ENCODE assay signal across 8 cellular contexts in the genomic region with DNA sequence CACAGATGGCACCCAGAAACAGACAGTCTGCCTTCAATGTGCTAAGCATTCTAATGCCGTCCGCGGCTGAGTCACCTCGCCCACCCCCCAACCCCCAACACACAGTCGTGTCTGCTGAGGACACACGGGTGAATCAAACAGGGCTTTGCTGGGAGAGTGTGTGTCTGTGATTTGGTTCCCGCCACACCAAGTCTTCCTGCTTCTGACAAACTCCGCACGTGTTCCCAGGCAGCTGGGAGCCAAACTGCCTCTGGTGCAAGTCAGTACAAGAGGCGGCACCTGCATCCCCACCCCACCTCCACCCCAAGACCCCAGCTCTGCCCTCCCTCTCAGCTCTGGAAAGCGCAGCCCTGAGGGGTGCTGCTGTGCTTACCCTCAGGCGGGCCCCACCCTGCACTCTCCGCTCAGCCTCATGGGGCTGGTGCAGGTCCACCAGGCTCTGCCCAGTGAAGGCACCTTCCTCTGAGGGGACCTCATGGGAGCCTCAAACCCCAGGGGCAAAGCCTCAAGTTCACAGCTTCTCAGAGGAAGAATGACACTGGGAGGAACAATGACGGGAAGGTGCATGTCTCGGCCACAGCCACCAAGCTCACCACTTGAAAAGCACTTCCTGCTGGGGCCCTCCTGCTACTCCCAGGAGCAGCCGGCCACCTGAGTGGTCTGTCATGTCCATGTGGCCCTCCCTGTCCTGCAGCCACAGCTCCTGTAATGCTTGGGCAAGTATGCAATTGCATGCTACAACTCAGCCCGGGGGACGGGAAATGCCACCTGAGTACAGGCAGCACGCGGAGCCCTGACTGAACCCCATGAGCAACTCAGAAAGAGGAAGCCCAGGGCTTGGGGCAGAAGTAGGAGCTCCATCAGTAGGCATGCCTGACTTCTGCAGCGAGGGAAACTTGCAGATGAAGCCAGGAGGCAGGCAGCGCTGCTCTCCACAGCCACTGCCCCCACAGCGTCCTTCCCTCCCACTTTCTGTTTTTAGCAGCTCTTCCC. TPM values are rescaled to one million over a fixed set of nuclear protein-coding genes. Genes with fewer than 3 reads are reported as not detected.
DNase-seq lines count a peak whose midpoint lies in the region; ATAC-seq and TF ChIP-seq lines count a peak whose summit lies in the region.

No MANE protein-coding gene starts in this region.

- no peak overlapping the region for H2BK15ac ChIP-seq in IMR-90 (ENCODE audit: low read depth, low read length)

- H2BK120ac ChIP-seq in IMR-90 (ENCODE audit: low read depth, low read length): no peak overlapping the region

- dilution Hi-C loops in IMR-90 (cut with HindIII; ENCODE audit: low sequenced_read_pairs, unreplicated experiment): no loop called here

- H2AK9ac ChIP-seq in IMR-90 (replicated peaks; ENCODE audit: low read depth, low read length, poor library complexity): peak overlapping the region; percentile 46

- H3K4me3 Mint-ChIP-seq in naive thymus-derived CD8-positive, alpha-beta T cell: peak overlapping the region; percentile 69 to 87 (median 83)

- no peak overlapping the region for H2BK20ac ChIP-seq in IMR-90 (ENCODE audit: low read depth, low read length)

- no peaks in the 10 kb centered on the region for H3K27me3 Mint-ChIP-seq in naive thymus-derived CD8-positive, alpha-beta T cell

- no peak overlapping the region for H3K18ac ChIP-seq in IMR-90 (ENCODE audit: low read depth, low read length)

- H3K27me3 ChIP-seq in AG04450 (ENCODE audit: control insufficient read depth, insufficient read depth, low read length) (no peaks in the 10 kb centered on the region), IMR-90 (ENCODE audit: control insufficient read depth, insufficient read depth, low read length) (no peaks in the 10 kb centered on the region)

- H4K5ac ChIP-seq in IMR-90 (ENCODE audit: low read depth, low read length): no peak overlapping the region

- no peak overlapping the region for H4K91ac ChIP-seq in IMR-90 (ENCODE audit: insufficient read depth, low read depth, low read length)

- H3K4me1 Mint-ChIP-seq in naive thymus-derived CD8-positive, alpha-beta T cell: peaks cover 20 to 96% (median 87%) of the 10 kb centered on the region in 4 donors

- H3K4me3 ChIP-seq in AG04450 (ENCODE audit: low read depth, low read length) (0 out of 2 replicates have a peak overlapping the region, but pooled peaks have one; percentile 13), IMR-90 (ENCODE audit: insufficient read depth, low read depth, low read length) (no peak overlapping the region), coronary artery (peak overlapping the region; percentile 58)

- TF ChIP-seq RAD21 in IMR-90 (IDR thresholded peaks at IDR 0.05; ENCODE audit: low read length): no peak; the same call in 1 of the 2 replicates

- TF ChIP-seq POLR2A in IMR-90 (IDR thresholded peaks at IDR 0.05; ENCODE audit: low read depth, low read length): no peak

- no TSS peak for BruUV-seq in IMR-90 (replicated peaks; lab: Mats Ljungman, UMichigan)

- no peak overlapping the region; the same call in 1 of the 2 replicates for H3K4ac ChIP-seq in IMR-90 (ENCODE audit: low read depth, low read length)

- intact Hi-C loops in IMR-90 (cut with micrococcal nuclease): no loop called here

- TF ChIP-seq CTCF in AG04450 (IDR thresholded peaks at IDR 0.05; ENCODE audit: low read depth, low read length) (no peak), IMR-90 (conservative IDR thresholded peaks at IDR 0.05; ENCODE audit: low read depth, low read length) (no peak), coronary artery (IDR thresholded peaks at IDR 0.05) (no peak)

- CTCF ChIA-PET in AG04450 (lab: Charles Lee) (interaction anchor here (0.6 to 0.7 kb wide), 2 partner anchors 73 to 616 kb away, joined by 3 read pairs; no protein-coding TSS in a partner anchor), IMR-90 (lab: Yijun Ruan, JAX) (no interaction called here)

- H3K4me1 ChIP-seq in IMR-90 (ENCODE audit: control insufficient read depth, insufficient read depth, low read length): peaks cover 46% of the 10 kb centered on the region

- no peaks in the 10 kb centered on the region for H3K36me3 Mint-ChIP-seq in naive thymus-derived CD8-positive, alpha-beta T cell

- no peak overlapping the region for H2AFZ ChIP-seq in IMR-90 (replicated peaks; ENCODE audit: low read length, poor library complexity)

- POLR2A ChIA-PET in AG04450 (lab: Yijun Ruan, JAX) (interaction anchor here (0.7 kb wide), 1 partner anchor 207 kb away, joined by 5 read pairs; no protein-coding TSS in a partner anchor), IMR-90 (lab: Charles Lee; ENCODE audit: unreplicated experiment) (no interaction called here)
- POLR2A ChIA-PET in naive thymus-derived CD8-positive, alpha-beta T cell (lab: Charles Lee): interaction anchor here (0.6 to 3.0 kb wide), 14 partner anchors 13 to 1369 kb away, joined by 3 to 40 read pairs (median 4); partner anchors contain the start of genes MED26, SLC35E1, SMIM7 and TMEM38A

- H3K27ac Mint-ChIP-seq in naive thymus-derived CD8-positive, alpha-beta T cell: peak overlapping the region; percentile 84 to 97 (median 92)

- no peak overlapping the region for H3K23ac ChIP-seq in IMR-90 (ENCODE audit: low read depth, low read length)

- in situ Hi-C loops in IMR-90 (cut with MboI; ENCODE audit: low sequenced_read_pairs): no loop called here

- H3K9me1 ChIP-seq in IMR-90 (ENCODE audit: insufficient read depth, low read length): peaks cover 51% of the 10 kb centered on the region

- H3K36me3 ChIP-seq in IMR-90 (ENCODE audit: control insufficient read depth, insufficient read depth, low read length): no peaks in the 10 kb centered on the region

- H3K9ac ChIP-seq in IMR-90 (ENCODE audit: low read depth, low read length): no peak overlapping the region

- H2AK5ac ChIP-seq in IMR-90 (ENCODE audit: low read depth, low read length): 0 out of 2 replicates have a peak overlapping the region, but pooled peaks have one; percentile 14

- WGBS in IMR-90 (ENCODE audit: extremely low coverage in 2 of 2, insufficient read length in 1 of 2), 2 experiments: 67% methylated on average over 9 of the region's 23 CpGs; no CpG with 5 or more reads in 1 of the 2 experiments

- H3K4me2 ChIP-seq in IMR-90 (ENCODE audit: low read depth, low read length): peak overlapping the region; percentile 38

- peaks cover 0 to 2% (median 0%) of the 10 kb centered on the region in 9 donors for H3K9me3 Mint-ChIP-seq in naive thymus-derived CD8-positive, alpha-beta T cell

- H3K56ac ChIP-seq in IMR-90 (ENCODE audit: extremely low read depth, insufficient read depth, low read length): no peak overlapping the region

- H4K20me1 ChIP-seq in IMR-90 (ENCODE audit: insufficient read depth, low read length): peaks cover 99% of the 10 kb centered on the region

- no peak for DNase-seq in AG04450 (ENCODE audit: low read depth, low spot score)
- DNase-seq in IMR-90: peak; percentile 67
- peak; percentile 47 for DNase-seq in activated CD4-positive, CD25-positive, alpha-beta regulatory T cell treated with anti-CD3 and anti-CD28 coated beads, Interleukin-2, amount 50 U/mL, for 72 hours
- no peak for DNase-seq in coronary artery (ENCODE audit: low spot score)
- peak in 9 of 10 donors; percentile 27 to 79 (median 57) for DNase-seq in naive thymus-derived CD8-positive, alpha-beta T cell
- DNase-seq in HuH-7.5 (ENCODE audit: low spot score): no peak

- no peak overlapping the region for H2BK5ac ChIP-seq in IMR-90 (ENCODE audit: low read depth, low read length, poor library complexity, severe bottlenecking)

- H3K79me1 ChIP-seq in IMR-90 (ENCODE audit: low read depth in 1 of 2, low read length in 2 of 2): peaks cover 39 to 98% of the 10 kb centered on the region in 2 experiments; a peak in 3 of 4 replicates

- no peak overlapping the region for H3K14ac ChIP-seq in IMR-90 (replicated peaks; ENCODE audit: low read depth, low read length)

- H3K27ac ChIP-seq in AG04450 (ENCODE audit: low read depth, low read length) (peak overlapping the region; percentile 21), IMR-90 (ENCODE audit: insufficient read depth, low read length) (no peak overlapping the region), coronary artery (peak overlapping the region; percentile 6 to 49)

- ATAC-seq in IMR-90 (ENCODE audit: low read depth) (no peak), HG03196 (IDR thresholded peaks at IDR 0.05; ENCODE audit: unreplicated experiment) (no peak), GM21786 (IDR thresholded peaks at IDR 0.05; ENCODE audit: unreplicated experiment) (no peak)
- ATAC-seq in naive thymus-derived CD8-positive, alpha-beta T cell: peak; percentile 37 to 43

- no peak overlapping the region for H4K8ac ChIP-seq in IMR-90 (ENCODE audit: low read depth in 2 of 2, low read length in 2 of 2)

- H3K9me3 ChIP-seq in AG04450 (ENCODE audit: control insufficient read depth, insufficient read depth, low read length) (no peaks in the 10 kb centered on the region; the same call in 1 of the 2 replicates), IMR-90 (ENCODE audit: control insufficient read depth, insufficient read depth, low read length) (no peaks in the 10 kb centered on the region)

TF ChIP-seq in IMR-90, 13 proteins besides CTCF, POLR2A, EP300 and RAD21 (continues in another document):
- peak; percentile 67 for TF ChIP-seq BHLHE40 (IDR thresholded peaks at IDR 0.05; ENCODE audit: low read depth, low read length)

RNA-seq across cellular contexts. Expression of gene SLC35E1, which starts 15.1 kb away (rescaled TPM):
- polyA plus RNA-seq in AG04450 (2011; rRNA removed): 35.7 TPM in 2 replicates
- 86.3 and 87.4 TPM in 2 replicates for polyA minus RNA-seq in AG04450 (2011; rRNA and poly(A)+ RNA removed)
- total RNA-seq in IMR-90 (2012; rRNA removed): 22.6 and 25.8 TPM in 2 replicates
- polyA plus RNA-seq in IMR-90 (2012; rRNA removed): 38.0 and 46.7 TPM in 2 replicates
- polyA plus RNA-seq in IMR-90 (2012; cell fraction: cytosol; rRNA removed): 18.1 and 27.8 TPM in 2 replicates
- polyA plus RNA-seq in IMR-90 (2012; cell fraction: nucleus; rRNA removed; ENCODE audit: low replicate concordance): 33.2 and 71.8 TPM in 2 replicates
- total RNA-seq in naive thymus-derived CD8-positive, alpha-beta T cell: 10 to 100 TPM; 31.5 to 34.2 TPM
- 10 to 100 TPM; 13.6 to 22.3 (median 16.1) TPM for polyA plus RNA-seq in naive thymus-derived CD8-positive, alpha-beta T cell

RNA-seq across cellular contexts. Expression of gene MED26, which starts 40.7 kb away (rescaled TPM):
- polyA plus RNA-seq in AG04450 (2011; rRNA removed) (3.0 and 3.1 TPM in 2 replicates), IMR-90 (2012; rRNA removed) (4.0 and 4.9 TPM in 2 replicates)
- 10.5 and 13.2 TPM in 2 replicates for polyA minus RNA-seq in AG04450 (2011; rRNA and poly(A)+ RNA removed)
- total RNA-seq in IMR-90 (2012; rRNA removed): 2.0 and 2.8 TPM in 2 replicates
- 2.8 and 5.3 TPM in 2 replicates for polyA plus RNA-seq in IMR-90 (2012; cell fraction: cytosol; rRNA removed)
- polyA plus RNA-seq in IMR-90 (2012; cell fraction: nucleus; rRNA removed; ENCODE audit: low replicate concordance): 7.1 and 11.7 TPM in 2 replicates
- total RNA-seq in naive thymus-derived CD8-positive, alpha-beta T cell: 10 to 100 TPM; 16.5 to 18.5 TPM
- 1 to 10 TPM; 2.7 to 3.9 (median 3.1) TPM for polyA plus RNA-seq in naive thymus-derived CD8-positive, alpha-beta T cell

RNA-seq across cellular contexts. Expression of gene CHERP, which starts 45.1 kb away (rescaled TPM):
- 3.4 and 3.8 TPM in 2 replicates for polyA plus RNA-seq in AG04450 (2011; rRNA removed)
- polyA minus RNA-seq in AG04450 (2011; rRNA and poly(A)+ RNA removed): 6.2 and 7.4 TPM in 2 replicates
- 0.54 and 1.1 TPM in 2 replicates for total RNA-seq in IMR-90 (2012; rRNA removed)
- 13.5 and 15.6 TPM in 2 replicates for polyA plus RNA-seq in IMR-90 (2012; rRNA removed)
- polyA plus RNA-seq in IMR-90 (2012; cell fraction: cytosol; rRNA removed): 9.4 and 12.9 TPM in 2 replicates
- polyA plus RNA-seq in IMR-90 (2012; cell fraction: nucleus; rRNA removed; ENCODE audit: low replicate concordance): 37.1 and 59.7 TPM in 2 replicates
- total RNA-seq in naive thymus-derived CD8-positive, alpha-beta T cell: 10 to 100 TPM; 75.6 to 82.0 TPM
- 10 to 100 TPM in 1 of 3 donors, 1 to 10 TPM in 2; 4.7 to 17.8 (median 8.6) TPM for polyA plus RNA-seq in naive thymus-derived CD8-positive, alpha-beta T cell

Comparison
In these comparisons a context has a peak if more than half of its experiments do, and no peak if none do; other contexts are left out.
1. DNase-seq: peak in IMR-90 (single experiment), activated CD4-positive, CD25-positive, alpha-beta regulatory T cell treated with anti-CD3 and anti-CD28 coated beads, Interleukin-2, amount 50 U/mL, for 72 hours (single experiment) and naive thymus-derived CD8-positive, alpha-beta T cell (9 of 10); none in AG04450 (single experiment), coronary artery (single experiment) and HuH-7.5 (single experiment).
2. ATAC-seq: peak in naive thymus-derived CD8-positive, alpha-beta T cell (2 of 2); none in IMR-90 (single experiment), HG03196 (single experiment) and GM21786 (single experiment).